Comparison of ENCODE assay signal across 8 cellular contexts in genomic region chr19:43824572-43824971, GRCh38. TPM values are rescaled to one million over a fixed set of nuclear protein-coding genes. Genes with fewer than 3 reads are reported as not detected.
DNase-seq lines count a peak whose midpoint lies in the region; TF ChIP-seq lines count a peak whose summit lies in the region.
"Not testable (repeated sequence)": the region's sequence is repeated elsewhere in the genome, so short reads cannot be mapped to it uniquely, and the experiment has no call there.
"Had no signal": no experiment of that assay in that cellular context is flagged by ENCODE, and none has a peak within 500 bp of the region (broad histone marks: within the 10 kb centered on the region; RNA-seq: fewer than 3 reads in every experiment).

No MANE protein-coding gene starts in this region.

- DNase-seq in NCI-H146 treated with DMSO at 0.1 percent for 48 hours (lab: John Stamatoyannopoulos, UW; ENCODE audit: unreplicated experiment) (peak; percentile 21), NCI-H748 treated with DMSO at 0.1 percent for 48 hours (lab: John Stamatoyannopoulos, UW) (peak; percentile 36), astrocyte of the hippocampus (ENCODE audit: low read depth, low spot score) (peak; percentile 13), choroid plexus epithelial cell (ENCODE audit: low read depth) (peak; percentile 41), foreskin fibroblast (peak; percentile 7 to 30)
- DNase-seq in neural crest cell (ENCODE audit: low read depth, low spot score), result not testable (repeated sequence)

- peaks cover 17% of the 10 kb centered on the region for H3K36me3 Mint-ChIP-seq in neural crest cell (ENCODE audit: low read depth)

- H3K9me3 ChIP-seq in HEK293 (ENCODE audit: control insufficient read depth, insufficient read depth, low read depth, low read length), result peaks cover 23% of the 10 kb centered on the region

- peaks cover 63% of the 10 kb centered on the region for H3K27me3 Mint-ChIP-seq in neural crest cell (ENCODE audit: low read depth)

- not testable (repeated sequence) for H3K27ac Mint-ChIP-seq in neural crest cell (ENCODE audit: unreplicated experiment)

- not testable (repeated sequence) for H3K4me1 ChIP-seq in HEK293 (ENCODE audit: control insufficient read depth, insufficient read depth, low read length)

- peaks cover 20% of the 10 kb centered on the region for H3K9me3 Mint-ChIP-seq in neural crest cell

- peaks cover 19% of the 10 kb centered on the region for H3K4me1 Mint-ChIP-seq in neural crest cell

- peak overlapping the region; percentile 33 for H3K4me3 Mint-ChIP-seq in neural crest cell

- CTCF ChIA-PET in HEK293 (lab: Yijun Ruan, JAX), result interaction anchor here (0.7 kb wide), 1 partner anchor 38 kb away, joined by 3 read pairs; no protein-coding TSS in a partner anchor

- H3K36me3 ChIP-seq in HEK293 (ENCODE audit: control insufficient read depth in 2 of 2, insufficient read depth in 1 of 2, low read length in 2 of 2), result peaks cover 15 to 17% of the 10 kb centered on the region in 2 experiments

- POLR2A ChIA-PET in HEK293 (lab: Yijun Ruan, JAX), result not testable (repeated sequence)

- TF ChIP-seq CTCF in HEK293 (tag by site-specific recombination; IDR thresholded peaks at IDR 0.05); choroid plexus epithelial cell (conservative IDR thresholded peaks at IDR 0.05; ENCODE audit: low read depth, low read length); foreskin fibroblast (IDR thresholded peaks at IDR 0.05; ENCODE audit: low read depth, low read length); neural crest cell (conservative IDR thresholded peaks at IDR 0.05): not testable (repeated sequence)

- not testable (repeated sequence) for H3K4me3 ChIP-seq in HEK293 (ENCODE audit: low read depth, low read length); choroid plexus epithelial cell (ENCODE audit: low read depth, low read length); foreskin fibroblast (ENCODE audit: low read depth in 1 of 2, low read length in 2 of 2)

- not testable (repeated sequence) for H3K27ac ChIP-seq in HEK293 (ENCODE audit: extremely low read depth, low read depth, low read length)

TF ChIP-seq in HEK293, 187 proteins besides CTCF, POLR2A, EP300 and RAD21:
- 0 out of 2 replicates have a peak, but pooled peaks have one; percentile 11 for TF ChIP-seq ZNF366 (tag by site-specific recombination; conservative IDR thresholded peaks at IDR 0.05)
- TF ChIP-seq ZNF24 (tag by site-specific recombination; IDR thresholded peaks at IDR 0.05), result peak; percentile 71; the same call in 1 of the 2 replicates
- peak; percentile 97 for TF ChIP-seq ZNF558 (tag by site-specific recombination; IDR thresholded peaks at IDR 0.05)
- peak; percentile 69; the same call in 1 of the 2 replicates for TF ChIP-seq WT1 (tag by site-specific recombination; IDR thresholded peaks at IDR 0.05)
- TF ChIP-seq ZNF280D (tag by site-specific recombination; IDR thresholded peaks at IDR 0.05), result 0 out of 2 replicates have a peak, but pooled peaks have one; percentile 26
- peak; percentile 47 for TF ChIP-seq ZBTB21 (tag by site-specific recombination; IDR thresholded peaks at IDR 0.05)
- 0 out of 2 replicates have a peak, but pooled peaks have one; percentile 17 for TF ChIP-seq YY2 (tag by site-specific recombination; IDR thresholded peaks at IDR 0.05)
- TF ChIP-seq ZNF148 (tag by site-specific recombination; IDR thresholded peaks at IDR 0.05; ENCODE audit: borderline replicate concordance), result peak; percentile 27; the same call in 1 of the 2 replicates
- 0 out of 2 replicates have a peak, but pooled peaks have one; percentile 17 for TF ChIP-seq ZNF311 (tag by site-specific recombination; IDR thresholded peaks at IDR 0.05; ENCODE audit: borderline replicate concordance)
- TF ChIP-seq ZNF335 (tag by site-specific recombination; conservative IDR thresholded peaks at IDR 0.05), result peak; percentile 49
- peak; percentile 53; the same call in 1 of the 2 replicates for TF ChIP-seq ZNF114 (tag by site-specific recombination; IDR thresholded peaks at IDR 0.05)
- TF ChIP-seq BCL6B (tag by site-specific recombination; IDR thresholded peaks at IDR 0.05), result peak; percentile 14; the same call in 1 of the 2 replicates
- peak; percentile 10; the same call in 1 of the 2 replicates for TF ChIP-seq ZNF133 (tag by site-specific recombination; IDR thresholded peaks at IDR 0.05)
- TF ChIP-seq ZNF664 (tag by site-specific recombination; IDR thresholded peaks at IDR 0.05), result 0 out of 2 replicates have a peak, but pooled peaks have one; percentile 19
- peak; percentile 63; the same call in 1 of the 2 replicates for TF ChIP-seq FEZF1 (tag by site-specific recombination; IDR thresholded peaks at IDR 0.05)
- peak; percentile 36; the same call in 1 of the 2 replicates for TF ChIP-seq ZNF398 (tag by site-specific recombination; IDR thresholded peaks at IDR 0.05)
- TF ChIP-seq ZNF529 (tag by site-specific recombination; IDR thresholded peaks at IDR 0.05; ENCODE audit: insufficient replicate concordance), result peak; percentile 3
- peak; percentile 79 for TF ChIP-seq ZNF621 (tag by site-specific recombination; IDR thresholded peaks at IDR 0.05)

RNA-seq across cellular contexts. Expression of gene ZNF283, which starts 2.5 kb away (rescaled TPM):
- 13.6 and 14.7 TPM in 2 replicates for total RNA-seq in neural crest cell

RNA-seq across cellular contexts. Expression of gene LYPD5, which starts 22.3 kb away (rescaled TPM):
- 0.25 TPM in 1 of 2 replicates, not detected in the other for total RNA-seq in neural crest cell
- total RNA-seq: CD4-positive, CD25-positive, alpha-beta regulatory T cell had no signal

RNA-seq across cellular contexts. Expression of gene KCNN4, which starts 43.8 kb away (rescaled TPM):
- 2.2 and 2.8 TPM in 2 replicates for total RNA-seq in neural crest cell

RNA-seq across cellular contexts. Expression of gene ZNF404, which starts 59.2 kb away (rescaled TPM):
- total RNA-seq in neural crest cell, result 3.5 and 3.8 TPM in 2 replicates
